ENCODE assay signal across 16 cellular contexts in the genomic region with DNA sequence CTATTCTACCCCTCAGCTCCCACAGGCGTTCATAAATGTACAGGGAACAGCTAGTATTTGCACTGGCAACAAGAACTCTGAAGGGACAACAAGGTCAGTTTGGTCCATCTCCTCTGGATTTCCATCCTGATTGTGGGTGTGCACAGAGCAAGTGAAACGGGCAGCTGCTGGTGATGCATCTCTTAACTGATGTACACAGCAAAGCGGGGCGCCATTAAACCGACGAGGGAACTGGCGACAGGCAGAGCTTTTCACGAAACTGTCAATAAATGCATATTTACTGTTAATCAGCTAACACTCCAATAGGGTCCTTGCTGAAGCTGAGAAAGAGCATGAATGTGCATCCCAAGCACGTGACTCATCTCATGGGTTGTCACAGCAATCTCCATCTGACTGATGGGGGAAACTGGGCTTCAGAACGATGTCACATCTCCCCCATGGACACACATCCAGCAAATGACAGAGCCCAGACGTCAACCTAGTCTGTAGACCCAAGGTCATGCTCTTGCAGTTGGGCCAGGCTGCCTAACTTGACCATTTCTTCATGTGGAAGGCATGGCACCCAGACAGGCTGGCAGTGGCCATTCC. TPM values are rescaled to one million over a fixed set of nuclear protein-coding genes. Genes with fewer than 3 reads are reported as not detected.
DNase-seq lines count a peak whose midpoint lies in the region; ATAC-seq and TF ChIP-seq lines count a peak whose summit lies in the region.
"Had no signal": no experiment of that assay in that cellular context is flagged by ENCODE, and none has a peak within 500 bp of the region (broad histone marks: within the 10 kb centered on the region; RNA-seq: fewer than 3 reads in every experiment).

No MANE protein-coding gene starts in this region.

- no peaks in the 10 kb centered on the region for H3K9me3 Mint-ChIP-seq in activated T-cell treated with anti-CD3 and anti-CD28 coated beads, Interleukin-2, amount 50 U/mL, for 72 hours
- no peaks in the 10 kb centered on the region for H3K9me3 Mint-ChIP-seq in neural crest cell
- H3K9me3 Mint-ChIP-seq: GM23338 had no signal

- no peak overlapping the region for H3K9ac ChIP-seq in PC-3 (ENCODE audit: low read length)

- WGBS in right cardiac atrium = 91% methylated on average over 11 of the region's 11 CpGs

- peaks cover 42% of the 10 kb centered on the region for H3K4me1 ChIP-seq in right cardiac atrium (ENCODE audit: control insufficient read depth, insufficient read depth, low read length)
- H3K4me1 ChIP-seq in PC-3 (ENCODE audit: insufficient read depth, low read length) = no peaks in the 10 kb centered on the region

- H3K27me3 ChIP-seq in right cardiac atrium (ENCODE audit: control insufficient read depth, insufficient read depth) (no peaks in the 10 kb centered on the region), PC-3 (ENCODE audit: low read length) (no peaks in the 10 kb centered on the region)
- H3K27me3 ChIP-seq: hepatocyte, transverse colon had no signal

- H3K27ac ChIP-seq in right cardiac atrium (ENCODE audit: low read length) = peak overlapping the region; percentile 50
- no peak overlapping the region for H3K27ac ChIP-seq in PC-3 (ENCODE audit: low read length)
- H3K27ac ChIP-seq: hepatocyte, transverse colon had no signal

- CTCF ChIA-PET in PC-3 (lab: Charles Lee) = no interaction called here

- no peaks in the 10 kb centered on the region for H3K36me3 ChIP-seq in PC-3 (ENCODE audit: low read depth, low read length)

- H3K36me3 Mint-ChIP-seq in activated T-cell treated with anti-CD3 and anti-CD28 coated beads, Interleukin-2, amount 50 U/mL, for 72 hours (ENCODE audit: insufficient read depth in 2 of 2) = peaks cover 18 to 28% of the 10 kb centered on the region in 2 donors
- peaks cover 5% of the 10 kb centered on the region for H3K36me3 Mint-ChIP-seq in neural crest cell (ENCODE audit: low read depth)

- H4K20me1 ChIP-seq in PC-3 (ENCODE audit: low read length) = no peaks in the 10 kb centered on the region

- intact Hi-C loops in right cardiac atrium (cut with DNase I) = loop anchor here in 3 of 4 donors (5.0 to 10.0 kb wide), 2 partner anchors 45 to 63 kb away; no protein-coding TSS in a partner anchor
- intact Hi-C loops in cardiac septum (cut with DNase I) = loop anchor here (5.0 to 10.0 kb wide), 2 partner anchors 43 to 45 kb away; no protein-coding TSS in a partner anchor
- intact Hi-C loops in PC-3 (cut with micrococcal nuclease) = no loop called here

- H3K9me2 ChIP-seq in PC-3 (replicated peaks; ENCODE audit: low read length) = no peaks in the 10 kb centered on the region

- peak in 1 of 3 donors; percentile 5 for DNase-seq in right cardiac atrium
- no peak for DNase-seq in cardiac septum (ENCODE audit: low spot score)
- DNase-seq in activated T-cell treated with anti-CD3 and anti-CD28 coated beads, Interleukin-2, amount 50 U/mL, for 72 hours = peak; percentile 71 to 76
- no peak for DNase-seq in neural crest cell (ENCODE audit: low read depth, low spot score)
- DNase-seq in NCI-H1417 treated with DMSO at 0.1 percent for 48 hours (lab: John Stamatoyannopoulos, UW) = no peak
- no peak for DNase-seq in PC-3
- DNase-seq: anterior cingulate cortex, dermis blood vessel endothelial cell, NCI-H187, transverse colon had no signal

- H3K27ac Mint-ChIP-seq in activated T-cell treated with anti-CD3 and anti-CD28 coated beads, Interleukin-2, amount 50 U/mL, for 72 hours = peak overlapping the region; percentile 64
- peak overlapping the region; percentile 67 for H3K27ac Mint-ChIP-seq in neural crest cell (ENCODE audit: unreplicated experiment)
- H3K27ac Mint-ChIP-seq: GM23338 had no signal

- H2AFZ ChIP-seq in PC-3 (ENCODE audit: low read length) = no peak overlapping the region
- H2AFZ ChIP-seq: GM23338, hepatocyte had no signal

- H3K4me3 Mint-ChIP-seq in activated T-cell treated with anti-CD3 and anti-CD28 coated beads, Interleukin-2, amount 50 U/mL, for 72 hours = peak overlapping the region; percentile 77 to 79
- no peak overlapping the region for H3K4me3 Mint-ChIP-seq in neural crest cell
- H3K4me3 Mint-ChIP-seq: GM23338 had no signal

- H3K4me1 Mint-ChIP-seq in activated T-cell treated with anti-CD3 and anti-CD28 coated beads, Interleukin-2, amount 50 U/mL, for 72 hours (ENCODE audit: low read depth) = peaks cover 92% of the 10 kb centered on the region
- peaks cover 62% of the 10 kb centered on the region for H3K4me1 Mint-ChIP-seq in neural crest cell

- no peaks in the 10 kb centered on the region for H3K27me3 Mint-ChIP-seq in activated T-cell treated with anti-CD3 and anti-CD28 coated beads, Interleukin-2, amount 50 U/mL, for 72 hours (ENCODE audit: low read depth)
- H3K27me3 Mint-ChIP-seq in neural crest cell (ENCODE audit: low read depth) = no peaks in the 10 kb centered on the region

- BruUV-seq in PC-3 (replicated peaks; lab: Mats Ljungman, UMichigan) = no TSS peak

- no peak overlapping the region for H3K4me2 ChIP-seq in PC-3 (ENCODE audit: low read length)
- H3K4me2 ChIP-seq: GM23338, hepatocyte had no signal

- POLR2A ChIA-PET in PC-3 (lab: Charles Lee; ENCODE audit: unreplicated experiment) = interaction anchor here (0.5 to 0.7 kb wide), 2 partner anchors 181 to 268 kb away, joined by 5 to 7 read pairs; no protein-coding TSS in a partner anchor

- H3F3A ChIP-seq in PC-3 (ENCODE audit: low read length, unreplicated experiment) = no peaks in the 10 kb centered on the region

- no peaks in the 10 kb centered on the region for H3K9me3 ChIP-seq in right cardiac atrium (ENCODE audit: control insufficient read depth, low read length)
- no peaks in the 10 kb centered on the region for H3K9me3 ChIP-seq in PC-3 (ENCODE audit: low read length)
- H3K9me3 ChIP-seq: transverse colon had no signal

- no peak for ATAC-seq in right cardiac atrium
- peak; percentile 49 to 63 for ATAC-seq in activated T-cell treated with anti-CD3 and anti-CD28 coated beads, Interleukin-2, amount 50 U/mL, for 72 hours (replicated peaks in 1 of 2)
- ATAC-seq in GM21360 (IDR thresholded peaks at IDR 0.05; ENCODE audit: unreplicated experiment) = no peak
- no peak for ATAC-seq in PC-3
- no peak for ATAC-seq in GM19397 (IDR thresholded peaks at IDR 0.05; ENCODE audit: unreplicated experiment)
- ATAC-seq: GM23338, left lobe of liver had no signal

- H3K79me2 ChIP-seq in PC-3 (ENCODE audit: low read length) = no peaks in the 10 kb centered on the region
- H3K79me2 ChIP-seq: hepatocyte had no signal

- no peak overlapping the region for H3K4me3 ChIP-seq in right cardiac atrium (ENCODE audit: low read length)
- H3K4me3 ChIP-seq in PC-3 (ENCODE audit: low read length) = no peak overlapping the region
- H3K4me3 ChIP-seq: GM23338, hepatocyte, SK-N-MC, transverse colon had no signal

- TF ChIP-seq CTCF in neural crest cell (conservative IDR thresholded peaks at IDR 0.05) (no peak), PC-3 (conservative IDR thresholded peaks at IDR 0.05; ENCODE audit: low read depth, low read length) (no peak)

RNA-seq across cellular contexts. Expression of a gene that starts 54.2 kb away (rescaled TPM):
- total RNA-seq in right cardiac atrium (10 to 100 TPM; 34.6 to 58.3 (median 49.8) TPM), cardiac septum (18.5 TPM), neural crest cell (41.3 TPM in 2 replicates), PC-3 (2014; rRNA removed) (16.5 and 19.4 TPM in 2 replicates)
- 39.5 TPM for polyA plus RNA-seq in right cardiac atrium
- 10 to 100 TPM; 30.0 to 37.7 TPM for total RNA-seq in activated T-cell treated with anti-CD3 and anti-CD28 coated beads, Interleukin-2, amount 50 U/mL, for 72 hours

Comparison
In these comparisons a context has a peak if more than half of its experiments do, and no peak if none do; other contexts are left out.
1. ATAC-seq: peak in activated T-cell treated with anti-CD3 and anti-CD28 coated beads, Interleukin-2, amount 50 U/mL, for 72 hours (2 of 2); none in right cardiac atrium (0 of 2), GM21360 (single experiment), PC-3 (single experiment) and GM19397 (single experiment).
2. DNase-seq: peak in activated T-cell treated with anti-CD3 and anti-CD28 coated beads, Interleukin-2, amount 50 U/mL, for 72 hours (2 of 2); none in cardiac septum (single experiment), neural crest cell (single experiment), NCI-H1417 treated with DMSO at 0.1 percent for 48 hours (single experiment) and PC-3 (single experiment).